In the genomic region with DNA sequence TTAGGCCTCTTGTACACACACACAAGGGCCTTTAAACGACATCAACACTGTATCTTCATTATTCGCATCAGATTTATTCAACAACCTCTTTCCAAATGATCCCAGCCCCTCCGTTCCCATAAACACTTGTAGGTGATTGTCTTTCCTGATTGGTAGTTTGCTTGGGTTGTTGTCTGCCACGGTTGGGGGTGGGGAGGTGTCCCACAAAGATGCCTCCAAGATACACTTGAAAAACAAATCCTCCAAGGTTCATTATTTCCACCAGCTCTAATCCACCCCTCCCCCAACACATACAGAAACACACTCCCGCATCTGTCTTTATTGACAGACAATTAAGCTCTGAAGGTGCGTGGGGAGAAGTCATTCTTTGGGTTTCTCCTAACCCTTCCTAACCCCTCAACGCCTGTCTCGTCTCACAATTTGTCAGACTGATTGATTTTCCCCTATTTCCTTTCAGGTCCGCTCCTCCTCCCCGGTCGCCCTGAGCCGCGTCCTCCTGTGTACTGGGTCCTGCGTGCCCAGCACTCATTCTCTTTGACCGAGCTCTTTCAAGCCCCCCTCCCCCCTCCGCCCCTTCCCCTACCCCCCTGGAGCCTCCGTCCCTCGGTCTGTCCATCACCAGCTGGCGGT, we compare ENCODE assay signal across 8 cellular contexts. TPM values are rescaled to one million over a fixed set of nuclear protein-coding genes. Genes with fewer than 3 reads are reported as not detected.
DNase-seq lines count a peak whose midpoint lies in the region; ATAC-seq and TF ChIP-seq lines count a peak whose summit lies in the region.

No MANE protein-coding gene starts in this region.

- no peak overlapping the region for H2AFZ ChIP-seq in PC-3 (ENCODE audit: low read length)
- no peak overlapping the region for H2AFZ ChIP-seq in smooth muscle cell (ENCODE audit: low read depth)

- no peak overlapping the region for H3K27ac ChIP-seq in PC-3 (ENCODE audit: low read length)
- H3K27ac ChIP-seq in smooth muscle cell (ENCODE audit: low read depth), result peak overlapping the region; percentile 71

- H3K36me3 ChIP-seq in PC-3 (ENCODE audit: low read depth, low read length) (peaks cover 12% of the 10 kb centered on the region), smooth muscle cell (ENCODE audit: low read depth) (no peaks in the 10 kb centered on the region)

- H3K4me3 ChIP-seq in PC-3 (ENCODE audit: low read length) (peak overlapping the region; percentile 71), smooth muscle cell (peak overlapping the region; percentile 90)

- H3F3A ChIP-seq in PC-3 (ENCODE audit: low read length, unreplicated experiment) (peaks cover 17% of the 10 kb centered on the region), smooth muscle cell (ENCODE audit: low read depth) (peaks cover 20% of the 10 kb centered on the region)

- H3K4me1 Mint-ChIP-seq in brain, result peaks cover 66% of the 10 kb centered on the region

- H3K27me3 ChIP-seq in PC-3 (ENCODE audit: low read length) (no peaks in the 10 kb centered on the region), smooth muscle cell (ENCODE audit: low read depth) (no peaks in the 10 kb centered on the region)

- 3% methylated on average over 17 of the region's 19 CpGs for WGBS in smooth muscle cell (ENCODE audit: low lambda C conversion rate)

- no peaks in the 10 kb centered on the region for H3K9me3 ChIP-seq in PC-3 (ENCODE audit: low read length)
- H3K9me3 ChIP-seq in smooth muscle cell (replicated peaks; ENCODE audit: low read depth), result no peaks in the 10 kb centered on the region

- peak overlapping the region; percentile 87 to 95 (median 91) for H3K4me3 Mint-ChIP-seq in brain

- ATAC-seq in PC-3, result no peak

- peak overlapping the region; percentile 83 for H3K4me2 ChIP-seq in PC-3 (ENCODE audit: low read length)
- H3K4me2 ChIP-seq in smooth muscle cell, result peak overlapping the region; percentile 97

- H3K9ac ChIP-seq in PC-3 (ENCODE audit: low read length) (peak overlapping the region; percentile 59), smooth muscle cell (ENCODE audit: low read depth) (peak overlapping the region; percentile 92)

- peaks cover 53% of the 10 kb centered on the region for H3K4me1 ChIP-seq in PC-3 (ENCODE audit: insufficient read depth, low read length)
- H3K4me1 ChIP-seq in smooth muscle cell (ENCODE audit: low read depth), result peaks cover 46% of the 10 kb centered on the region

- H3K79me2 ChIP-seq in PC-3 (ENCODE audit: low read length) (peaks cover 84% of the 10 kb centered on the region), smooth muscle cell (ENCODE audit: low read depth) (peaks cover 87% of the 10 kb centered on the region)

- peaks cover 22% of the 10 kb centered on the region for H4K20me1 ChIP-seq in PC-3 (ENCODE audit: low read length)
- H4K20me1 ChIP-seq in smooth muscle cell (ENCODE audit: low read depth), result peaks cover 60% of the 10 kb centered on the region

- peak overlapping the region; percentile 94 to 98 (median 94) for H3K27ac Mint-ChIP-seq in brain

- peak; percentile 38 to 66 for DNase-seq in NCI-H524 (lab: John Stamatoyannopoulos, UW)
- DNase-seq in NCI-H524 treated with DMSO at 0.1 percent for 48 hours (lab: John Stamatoyannopoulos, UW), result no peak
- DNase-seq in PC-3, result no peak
- DNase-seq in inferior parietal cortex (ENCODE audit: extremely low spot score), result peak; percentile 20
- no peak for DNase-seq in smooth muscle cell (lab: John Stamatoyannopoulos, UW; ENCODE audit: unreplicated experiment)
- no peak for DNase-seq in LoVo (ENCODE audit: low spot score)
- no peak for DNase-seq in SKM-1 treated with dmso at 0.1 percent for 144 hours (lab: John Stamatoyannopoulos, UW; ENCODE audit: unreplicated experiment)

- intact Hi-C loops in PC-3 (cut with micrococcal nuclease), result loop anchor here (2.0 to 5.0 kb wide), 4 partner anchors 70 to 204 kb away; a partner anchor contains a TSS

- no TSS peak for BruUV-seq in PC-3 (replicated peaks; lab: Mats Ljungman, UMichigan)

- peaks cover 8% of the 10 kb centered on the region for H3K27me3 Mint-ChIP-seq in brain

- no peaks in the 10 kb centered on the region for H3K9me3 Mint-ChIP-seq in brain

- CTCF ChIA-PET in PC-3 (lab: Charles Lee), result interaction anchor here (1.5 kb wide), 1 partner anchor 23 kb away, joined by 3 read pairs; no protein-coding TSS in a partner anchor

- peaks cover 24% of the 10 kb centered on the region for H3K36me3 Mint-ChIP-seq in brain

- POLR2A ChIA-PET in PC-3 (lab: Charles Lee; ENCODE audit: unreplicated experiment), result interaction anchor here (0.7 kb wide), 1 partner anchor 76 kb away, joined by 4 read pairs; no protein-coding TSS in a partner anchor

- TF ChIP-seq CTCF in PC-3 (conservative IDR thresholded peaks at IDR 0.05; ENCODE audit: low read depth, low read length) (no peak), brain (conservative IDR thresholded peaks at IDR 0.05) (no peak), smooth muscle cell (IDR thresholded peaks at IDR 0.05; ENCODE audit: borderline replicate concordance, insufficient read depth, poor library complexity, severe bottlenecking) (no peak)

- H3K9me2 ChIP-seq in PC-3 (replicated peaks; ENCODE audit: low read length), result no peaks in the 10 kb centered on the region

RNA-seq across cellular contexts. Expression of a gene that starts 1.4 kb away (rescaled TPM):
- total RNA-seq in PC-3 (2014; rRNA removed) (40.7 and 45.2 TPM in 2 replicates), smooth muscle cell (79.5 and 81.4 TPM in 2 replicates)
- polyA plus RNA-seq in brain (ENCODE audit: insufficient read depth, low read depth, low replicate concordance) (34.3 TPM), smooth muscle cell (8.6 and 12.0 TPM in 2 replicates)

Comparison
In these comparisons a context has a peak if more than half of its experiments do, and no peak if none do; other contexts are left out.
1. DNase-seq: peak in NCI-H524 (2 of 2) and inferior parietal cortex (single experiment); none in NCI-H524 treated with DMSO at 0.1 percent for 48 hours (single experiment), PC-3 (single experiment), smooth muscle cell (single experiment), LoVo (single experiment) and SKM-1 treated with dmso at 0.1 percent for 144 hours (single experiment).